In the genomic region with DNA sequence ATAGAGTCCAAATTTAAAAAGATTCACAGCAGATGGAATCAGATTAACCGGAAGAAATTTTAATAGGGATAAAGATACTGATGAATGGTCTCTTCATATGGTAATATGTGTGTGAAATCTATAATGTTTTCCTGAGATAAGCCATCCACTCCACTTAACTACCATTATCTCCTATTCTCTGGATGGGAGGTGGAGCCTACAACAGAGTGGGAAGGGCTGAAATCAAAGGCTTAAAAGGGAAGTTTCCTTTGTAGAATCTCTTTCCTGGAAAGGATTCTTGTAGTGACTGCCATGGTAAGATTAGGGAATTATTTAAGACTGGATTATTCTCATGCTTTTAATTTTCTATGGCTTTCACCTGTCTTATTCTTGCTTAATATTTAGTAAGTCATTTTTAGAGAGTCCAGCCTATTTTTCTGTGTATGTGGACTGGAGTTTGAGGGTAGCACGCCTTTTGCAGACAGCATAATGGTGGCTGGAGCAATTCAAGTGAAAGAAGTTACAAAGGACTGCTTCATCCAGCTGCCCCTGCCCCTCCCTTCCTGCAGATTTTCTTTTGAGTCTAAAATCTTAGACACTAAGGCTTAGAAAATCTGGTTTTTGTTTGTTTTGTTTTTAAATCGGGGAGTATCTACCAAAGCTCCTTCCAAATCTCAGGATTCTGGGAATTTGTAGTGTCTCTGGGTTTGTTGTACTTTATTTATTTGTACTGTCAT, we compare ENCODE assay signal across 14 cellular contexts. TPM values are rescaled to one million over a fixed set of nuclear protein-coding genes. Genes with fewer than 3 reads are reported as not detected.
DNase-seq lines count a peak whose midpoint lies in the region; ATAC-seq and TF ChIP-seq lines count a peak whose summit lies in the region.
"Had no signal": no experiment of that assay in that cellular context is flagged by ENCODE, and none has a peak within 500 bp of the region (broad histone marks: within the 10 kb centered on the region; RNA-seq: fewer than 3 reads in every experiment).

No MANE protein-coding gene starts in this region.

- POLR2A ChIA-PET in activated CD8-positive, alpha-beta T cell treated with anti-CD3 and anti-CD28 coated beads for 36 hours (lab: Charles Lee): no interaction called here

- H3K36me3 Mint-ChIP-seq in activated CD8-positive, alpha-beta T cell treated with anti-CD3 and anti-CD28 coated beads for 36 hours (ENCODE audit: low read depth): peaks cover 47% of the 10 kb centered on the region

- peak overlapping the region; percentile 33 for H3K9ac ChIP-seq in ES-I3 (ENCODE audit: low read depth, low read length)
- no peak overlapping the region for H3K9ac ChIP-seq in iPS-15b (ENCODE audit: low read depth, low read length)

- peaks cover 59% of the 10 kb centered on the region for H3K4me1 Mint-ChIP-seq in activated CD8-positive, alpha-beta T cell treated with anti-CD3 and anti-CD28 coated beads for 36 hours (ENCODE audit: low read depth)

- no peak for TF ChIP-seq POLR2A in prostate gland (IDR thresholded peaks at IDR 0.05)

- no peaks in the 10 kb centered on the region for H3K27me3 Mint-ChIP-seq in activated CD8-positive, alpha-beta T cell treated with anti-CD3 and anti-CD28 coated beads for 36 hours

- no peaks in the 10 kb centered on the region for H3K9me3 Mint-ChIP-seq in activated CD8-positive, alpha-beta T cell treated with anti-CD3 and anti-CD28 coated beads for 36 hours

- no peak for DNase-seq in activated CD8-positive, alpha-beta T cell treated with anti-CD3 and anti-CD28 coated beads for 36 hours
- DNase-seq in prostate gland (ENCODE audit: low spot score): no peak
- no peak for DNase-seq in left lobe of liver (ENCODE audit: low spot score)
- DNase-seq: COR-L47, NCI-H187, PC-9, T1000 had no signal

- H3K9me3 ChIP-seq in ES-I3 (ENCODE audit: control insufficient read depth, insufficient read depth, low read length): no peaks in the 10 kb centered on the region
- no peaks in the 10 kb centered on the region for H3K9me3 ChIP-seq in iPS-15b (ENCODE audit: control insufficient read depth, insufficient read depth, low read length)
- no peaks in the 10 kb centered on the region for H3K9me3 ChIP-seq in prostate gland

- peak overlapping the region; percentile 7 for H3K4me3 ChIP-seq in iPS-15b (ENCODE audit: low read depth, low read length)
- no peak overlapping the region for H3K4me3 ChIP-seq in prostate gland
- H3K4me3 ChIP-seq: PC-9 had no signal

- 49% methylated on average over 3 of the region's 3 CpGs for WGBS in prostate gland

- no peak for TF ChIP-seq CTCF in activated CD8-positive, alpha-beta T cell treated with anti-CD3 and anti-CD28 coated beads for 36 hours (IDR thresholded peaks at IDR 0.05)
- no peak for TF ChIP-seq CTCF in prostate gland (IDR thresholded peaks at IDR 0.05)

- CTCF ChIA-PET in activated CD8-positive, alpha-beta T cell treated with anti-CD3 and anti-CD28 coated beads for 36 hours (lab: Charles Lee): interaction anchor here (1.1 to 2.5 kb wide), 2 partner anchors 182 to 245 kb away, joined by 3 to 11 read pairs; no protein-coding TSS in a partner anchor

- H3K27ac Mint-ChIP-seq in activated CD8-positive, alpha-beta T cell treated with anti-CD3 and anti-CD28 coated beads for 36 hours: peak overlapping the region; percentile 49

- ATAC-seq in activated CD8-positive, alpha-beta T cell treated with anti-CD3 and anti-CD28 coated beads for 36 hours: no peak
- ATAC-seq in GM18519 (IDR thresholded peaks at IDR 0.05; ENCODE audit: low FRiP score, unreplicated experiment) (no peak), HG03378 (IDR thresholded peaks at IDR 0.05; ENCODE audit: unreplicated experiment) (no peak), left lobe of liver (no peak), HG02884 (IDR thresholded peaks at IDR 0.05; ENCODE audit: unreplicated experiment) (no peak)

- peak overlapping the region; percentile 56 to 80 for H3K27ac ChIP-seq in prostate gland
- H3K27ac ChIP-seq: PC-9 had no signal

- intact Hi-C loops in activated CD8-positive, alpha-beta T cell treated with anti-CD3 and anti-CD28 coated beads for 36 hours (cut with micrococcal nuclease): no loop called here
- intact Hi-C loops in prostate gland (cut with DNase I): no loop called here

- H3K27me3 ChIP-seq in iPS-15b (ENCODE audit: control insufficient read depth, insufficient read depth, low read length): no peaks in the 10 kb centered on the region
- no peaks in the 10 kb centered on the region for H3K27me3 ChIP-seq in prostate gland (replicated peaks; ENCODE audit: insufficient read depth)

- H3K4me3 Mint-ChIP-seq in activated CD8-positive, alpha-beta T cell treated with anti-CD3 and anti-CD28 coated beads for 36 hours: no peak overlapping the region

- H3K36me3 ChIP-seq in ES-I3 (ENCODE audit: insufficient read depth, low read length): peaks cover 17% of the 10 kb centered on the region; the same call in 1 of the 2 replicates
- peaks cover 15% of the 10 kb centered on the region for H3K36me3 ChIP-seq in iPS-15b (ENCODE audit: control insufficient read depth, insufficient read depth, low read length)
- peaks cover 0 to 6% of the 10 kb centered on the region in 2 donors for H3K36me3 ChIP-seq in prostate gland

- H3K4me1 ChIP-seq in ES-I3 (ENCODE audit: insufficient read depth, low read length) (peaks cover 46% of the 10 kb centered on the region), iPS-15b (ENCODE audit: control insufficient read depth, insufficient read depth, low read length) (peaks cover 29% of the 10 kb centered on the region), prostate gland (replicated peaks) (peaks cover 42% of the 10 kb centered on the region)

RNA-seq across cellular contexts. Expression of a gene that starts 26.5 kb away (rescaled TPM):
- 10 to 100 TPM; 61.2 to 66.6 TPM for total RNA-seq in activated CD8-positive, alpha-beta T cell treated with anti-CD3 and anti-CD28 coated beads for 36 hours
- total RNA-seq in prostate gland: 10 to 100 TPM; 48.3 to 78.6 TPM
- total RNA-seq in left lobe of liver: 14.4 TPM

RNA-seq across cellular contexts. Expression of a gene that starts 32.9 kb away (rescaled TPM):
- total RNA-seq in activated CD8-positive, alpha-beta T cell treated with anti-CD3 and anti-CD28 coated beads for 36 hours: not detected
- total RNA-seq in prostate gland (not detected), left lobe of liver (not detected)
- total RNA-seq: dermis microvascular lymphatic vessel endothelial cell, PC-9, pulmonary artery endothelial cell had no signal

RNA-seq across cellular contexts. Expression of a gene that starts 51.0 kb away (rescaled TPM):
- total RNA-seq in activated CD8-positive, alpha-beta T cell treated with anti-CD3 and anti-CD28 coated beads for 36 hours: 10 to 100 TPM; 19.7 to 23.0 TPM
- total RNA-seq in prostate gland: 10 to 100 TPM; 30.9 to 46.4 TPM
- 5.3 TPM for total RNA-seq in left lobe of liver
